ENCODE assay signal across 8 cellular contexts in the genomic region with DNA sequence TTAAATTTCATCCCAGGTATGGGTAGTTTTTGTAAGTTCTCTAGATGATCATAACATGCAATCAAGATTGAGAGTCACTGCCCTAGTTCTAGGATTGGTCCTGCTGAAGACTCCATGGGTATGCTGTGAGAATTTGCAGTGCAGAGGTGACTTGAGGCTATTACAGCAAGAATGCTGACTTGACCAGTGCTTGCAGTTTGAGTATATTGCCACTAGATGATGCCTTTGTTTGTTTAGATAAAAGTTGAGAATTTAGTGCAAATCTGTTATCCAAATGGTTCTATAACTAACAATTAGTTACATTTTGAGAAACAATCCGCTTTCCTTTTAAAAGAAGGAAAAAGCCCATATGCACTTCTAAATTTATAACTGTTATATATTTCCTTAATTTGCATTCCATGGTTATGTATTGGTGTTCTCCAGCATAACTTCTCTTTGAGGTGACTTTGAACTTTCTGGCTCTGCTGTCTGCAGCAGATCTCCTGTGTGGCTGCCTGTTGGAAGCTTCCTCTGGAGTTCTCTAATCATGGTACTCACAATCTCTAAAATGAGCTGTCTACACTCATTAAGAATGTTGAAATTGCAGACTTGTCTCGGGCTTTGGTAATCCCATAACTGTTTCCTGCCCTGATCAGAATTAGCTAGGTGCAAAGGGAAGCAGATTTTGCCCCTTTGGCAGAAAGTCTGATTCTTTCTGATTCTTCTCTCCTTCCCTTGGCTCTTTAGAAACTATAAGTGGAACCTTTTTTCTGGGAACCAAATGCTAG. TPM values are rescaled to one million over a fixed set of nuclear protein-coding genes. Genes with fewer than 3 reads are reported as not detected.
A peak's percentile ranks its signal among the peaks of the same experiment; 100 is the strongest.
DNase-seq lines count a peak whose midpoint lies in the region; ATAC-seq and TF ChIP-seq lines count a peak whose summit lies in the region.

No MANE protein-coding gene starts in this region.

- H4K20me1 ChIP-seq in Loucy (ENCODE audit: insufficient read depth, low read length, poor library complexity, severe bottlenecking) (no peaks in the 10 kb centered on the region), neural progenitor cell (ENCODE audit: low read depth) (peaks cover 3% of the 10 kb centered on the region)

- no peaks in the 10 kb centered on the region for H3K27me3 Mint-ChIP-seq in neural progenitor cell (ENCODE audit: insufficient read depth, low read depth)

- H3K36me3 Mint-ChIP-seq in neural progenitor cell = peaks cover 29% of the 10 kb centered on the region

- no peaks in the 10 kb centered on the region for H3K4me1 Mint-ChIP-seq in neural progenitor cell

- H3K4me3 ChIP-seq in Loucy (ENCODE audit: low read length, poor library complexity, severe bottlenecking) (no peak overlapping the region), choroid plexus epithelial cell (ENCODE audit: low read depth, low read length) (no peak overlapping the region), neural progenitor cell (no peak overlapping the region)

- H3K79me2 ChIP-seq in Loucy (ENCODE audit: insufficient read depth, low read length) = no peaks in the 10 kb centered on the region
- H3K79me2 ChIP-seq in neural progenitor cell (ENCODE audit: low read depth) = peaks cover 22% of the 10 kb centered on the region

- peaks cover 80% of the 10 kb centered on the region for H3K36me3 ChIP-seq in Loucy (ENCODE audit: insufficient read depth, low read length)
- peaks cover 23% of the 10 kb centered on the region for H3K36me3 ChIP-seq in neural progenitor cell

- no peaks in the 10 kb centered on the region for H3K9me3 ChIP-seq in Loucy (ENCODE audit: insufficient read depth, low read depth, low read length)
- H3K9me3 ChIP-seq in neural progenitor cell (ENCODE audit: low read depth) = no peaks in the 10 kb centered on the region

- no peak overlapping the region for H3K9ac ChIP-seq in Loucy (ENCODE audit: low read depth, low read length, poor library complexity, severe bottlenecking)
- H3K9ac ChIP-seq in neural progenitor cell = no peak overlapping the region

- no peaks in the 10 kb centered on the region for H3K9me3 Mint-ChIP-seq in neural progenitor cell

- H3K4me2 ChIP-seq in Loucy (ENCODE audit: low read depth, low read length, poor library complexity, severe bottlenecking) = no peak overlapping the region
- H3K4me2 ChIP-seq in neural progenitor cell = no peak overlapping the region

- no peak overlapping the region for H3K27ac Mint-ChIP-seq in neural progenitor cell

- H3K27me3 ChIP-seq in Loucy (ENCODE audit: insufficient read depth, low read length, poor library complexity, severe bottlenecking) (no peaks in the 10 kb centered on the region), neural progenitor cell (no peaks in the 10 kb centered on the region)

- no peak overlapping the region for H3K4me3 Mint-ChIP-seq in neural progenitor cell

- ATAC-seq in GM19351 (IDR thresholded peaks at IDR 0.05; ENCODE audit: unreplicated experiment) = no peak

- H3F3A ChIP-seq in Loucy (ENCODE audit: low read depth) (no peaks in the 10 kb centered on the region), neural progenitor cell (ENCODE audit: low read depth) (peaks cover 8% of the 10 kb centered on the region)

- DNase-seq in NCI-H2196 (lab: John Stamatoyannopoulos, UW; ENCODE audit: unreplicated experiment) (peak; percentile 21), NCI-H2196 treated with DMSO at 0.1 percent for 48 hours (lab: John Stamatoyannopoulos, UW; ENCODE audit: unreplicated experiment) (no peak), choroid plexus epithelial cell (ENCODE audit: low read depth) (peak; percentile 89), neural progenitor cell (ENCODE audit: low spot score) (peak; percentile 30), substantia nigra (lab: John Stamatoyannopoulos, UW) (no peak)
- no peak for DNase-seq in stimulated activated naive CD4-positive, alpha-beta T cell treated with Interleukin-2 at 50 U/mL for 16 hours (lab: John Stamatoyannopoulos, UW)

- TF ChIP-seq CTCF in Loucy (conservative IDR thresholded peaks at IDR 0.05; ENCODE audit: low read length) = peak; percentile 69
- TF ChIP-seq CTCF in choroid plexus epithelial cell (conservative IDR thresholded peaks at IDR 0.05; ENCODE audit: low read depth, low read length) = peak; percentile 79
- TF ChIP-seq CTCF in neural progenitor cell (IDR thresholded peaks at IDR 0.05) = peak; percentile 46

- H3K9me2 ChIP-seq in Loucy (replicated peaks; ENCODE audit: low read depth, low read length) = no peaks in the 10 kb centered on the region

- H2AFZ ChIP-seq in Loucy (ENCODE audit: low read length) (no peak overlapping the region), neural progenitor cell (replicated peaks) (no peak overlapping the region)

- no peak overlapping the region for H3K27ac ChIP-seq in neural progenitor cell
- H3K27ac ChIP-seq in substantia nigra (ENCODE audit: low read depth, low read length, poor library complexity, severe bottlenecking) = no peak overlapping the region

- H3K4me1 ChIP-seq in Loucy (ENCODE audit: insufficient read depth, low read length, poor library complexity, severe bottlenecking) (no peaks in the 10 kb centered on the region), neural progenitor cell (no peaks in the 10 kb centered on the region)

RNA-seq across cellular contexts. Expression of a gene that starts 24.9 kb away (rescaled TPM):
- total RNA-seq in neural progenitor cell (ENCODE audit: low replicate concordance) = 69.9 and 112 TPM in 2 replicates

Comparison
In these comparisons a context has a peak if more than half of its experiments do, and no peak if none do; other contexts are left out.
1. DNase-seq: peak in NCI-H2196 (single experiment), choroid plexus epithelial cell (single experiment) and neural progenitor cell (single experiment); none in NCI-H2196 treated with DMSO at 0.1 percent for 48 hours (single experiment), stimulated activated naive CD4-positive, alpha-beta T cell treated with Interleukin-2 at 50 U/mL for 16 hours (single experiment) and substantia nigra (0 of 49).
2. Peak in every context shown above with its lines, with median percentiles within 50 percentile points of each other: CTCF ChIP-seq.